Comparison of ENCODE assay signal across 8 cellular contexts in genomic region chr6:2840794-2841061, GRCh38. TPM values are rescaled to one million over a fixed set of nuclear protein-coding genes. Genes with fewer than 3 reads are reported as not detected.
DNase-seq lines count a peak whose midpoint lies in the region; ATAC-seq and TF ChIP-seq lines count a peak whose summit lies in the region.

No MANE protein-coding gene starts in this region.

- CTCF ChIA-PET in activated naive CD4-positive, alpha-beta T cell treated with anti-CD3 and anti-CD28 coated beads for 36 hours (lab: Charles Lee) = interaction anchor here (1.1 to 11.3 kb wide), 9 partner anchors 47 to 149 kb away, joined by 3 to 177 read pairs (median 7); no protein-coding TSS in a partner anchor

- no peaks in the 10 kb centered on the region for H3K27me3 Mint-ChIP-seq in activated naive CD4-positive, alpha-beta T cell treated with anti-CD3 and anti-CD28 coated beads for 36 hours (ENCODE audit: low read depth)

- ATAC-seq in upper lobe of left lung (ENCODE audit: low FRiP score in 2 of 2) = no peak
- ATAC-seq in GM18517 (IDR thresholded peaks at IDR 0.05; ENCODE audit: unreplicated experiment) = no peak

- TF ChIP-seq POLR2A in upper lobe of left lung (IDR thresholded peaks at IDR 0.05) = no peak

- H3K4me1 Mint-ChIP-seq in activated naive CD4-positive, alpha-beta T cell treated with anti-CD3 and anti-CD28 coated beads for 36 hours (ENCODE audit: low read depth) = peaks cover 63% of the 10 kb centered on the region

- TF ChIP-seq EP300 in upper lobe of left lung (IDR thresholded peaks at IDR 0.05) = no peak

- H3K4me3 ChIP-seq in mononuclear cell (ENCODE audit: low read length) (peak overlapping the region; percentile 75), upper lobe of left lung (peak overlapping the region; percentile 49 to 73 (median 56))

- no peaks in the 10 kb centered on the region for H3K9me3 ChIP-seq in mononuclear cell (ENCODE audit: low read depth, low read length)
- no peaks in the 10 kb centered on the region for H3K9me3 ChIP-seq in upper lobe of left lung

- intact Hi-C loops in activated naive CD4-positive, alpha-beta T cell treated with anti-CD3 and anti-CD28 coated beads for 36 hours (cut with micrococcal nuclease) = loop anchor here (1.0 to 2.0 kb wide), 6 partner anchors 18 to 278 kb away; partner anchors contain the start of genes BPHL and WRNIP1

- peak overlapping the region; percentile 81 for H3K4me3 Mint-ChIP-seq in activated naive CD4-positive, alpha-beta T cell treated with anti-CD3 and anti-CD28 coated beads for 36 hours

- peaks cover 14 to 43% (median 21%) of the 10 kb centered on the region in 4 donors for H3K36me3 ChIP-seq in upper lobe of left lung

- peaks cover 2% of the 10 kb centered on the region for H3K9me3 Mint-ChIP-seq in activated naive CD4-positive, alpha-beta T cell treated with anti-CD3 and anti-CD28 coated beads for 36 hours

- H3K27ac ChIP-seq in caudate nucleus (ENCODE audit: low read depth, low read length) (peak overlapping the region; percentile 88), upper lobe of left lung (peak overlapping the region; percentile 94 to 99 (median 96))

- DNase-seq in activated naive CD4-positive, alpha-beta T cell treated with anti-CD3 and anti-CD28 coated beads for 36 hours = no peak
- no peak for DNase-seq in activated naive CD4-positive, alpha-beta T cell treated with Interleukin-2 at 50 U/mL for 16 hours
- DNase-seq in caudate nucleus (lab: John Stamatoyannopoulos, UW) (no peak), upper lobe of left lung (no peak), NCI-H1105 treated with DMSO at 0.1 percent for 48 hours (lab: John Stamatoyannopoulos, UW) (no peak), NCI-H2227 (lab: John Stamatoyannopoulos, UW; ENCODE audit: unreplicated experiment) (no peak)

- 35% methylated on average over 3 of the region's 3 CpGs; no CpG with 5 or more reads in 1 of the 2 donors for WGBS in upper lobe of left lung, 2 donors

- H3K4me1 ChIP-seq in mononuclear cell (ENCODE audit: insufficient read depth, low read length) (peaks cover 59% of the 10 kb centered on the region), upper lobe of left lung (peaks cover 29 to 61% (median 46%) of the 10 kb centered on the region in 4 donors)

- no peaks in the 10 kb centered on the region for H3K27me3 ChIP-seq in mononuclear cell (ENCODE audit: insufficient read depth, low read length)
- no peaks in the 10 kb centered on the region for H3K27me3 ChIP-seq in upper lobe of left lung

- H3K27ac Mint-ChIP-seq in activated naive CD4-positive, alpha-beta T cell treated with anti-CD3 and anti-CD28 coated beads for 36 hours = peak overlapping the region; percentile 62

- H3K36me3 Mint-ChIP-seq in activated naive CD4-positive, alpha-beta T cell treated with anti-CD3 and anti-CD28 coated beads for 36 hours (ENCODE audit: low read depth) = peaks cover 46% of the 10 kb centered on the region

- no peak for TF ChIP-seq CTCF in upper lobe of left lung (IDR thresholded peaks at IDR 0.05)

RNA-seq across cellular contexts. Expression of gene SERPINB1, which starts 0.9 kb away (rescaled TPM):
- total RNA-seq in activated naive CD4-positive, alpha-beta T cell treated with anti-CD3 and anti-CD28 coated beads for 36 hours = 100 to 1,000 TPM; 200 to 208 TPM
- 127 TPM for total RNA-seq in mononuclear cell
- 100 to 1,000 TPM in 4 of 6 donors, 10 to 100 TPM in 2; 56.6 to 184 (median 102) TPM for total RNA-seq in upper lobe of left lung
